ENCODE assay signal across 2 cellular contexts in the genomic region with DNA sequence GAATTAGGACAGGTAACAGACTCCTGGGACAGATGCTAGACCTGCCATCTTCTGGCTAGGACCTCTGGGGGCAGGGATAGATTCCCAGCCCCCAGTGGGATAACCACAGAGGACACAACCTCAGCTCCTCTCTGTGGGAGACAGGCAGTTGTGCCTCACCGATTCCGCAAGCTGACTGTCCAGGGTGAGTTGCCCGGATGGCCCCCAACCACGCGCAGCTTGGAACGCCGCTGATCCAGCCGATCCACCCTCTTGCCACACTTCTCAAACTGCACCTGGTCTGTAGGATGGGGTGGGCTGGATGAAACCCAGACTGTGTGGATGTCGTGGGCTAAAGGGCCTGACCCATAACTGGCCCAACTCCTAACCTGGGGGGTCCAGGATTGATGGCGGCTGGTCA. TPM values are rescaled to one million over a fixed set of nuclear protein-coding genes. Genes with fewer than 3 reads are reported as not detected.
"Had no signal": no experiment of that assay in that cellular context is flagged by ENCODE, and none has a peak within 500 bp of the region (broad histone marks: within the 10 kb centered on the region; RNA-seq: fewer than 3 reads in every experiment).

No MANE protein-coding gene starts in this region.

RNA-seq across cellular contexts. Expression of a gene that starts 34.4 kb away (rescaled TPM):
- total RNA-seq: activated naive CD4-positive, alpha-beta T cell treated with anti-CD3 and anti-CD28 coated beads, Interleukin-2, amount 50 U/mL, for 72 hours; Right ventricle myocardium superior had no signal
